39 cellular contexts compared by ENCODE assay signal in genomic region chr21:40827509-40827908, GRCh38. TPM values are rescaled to one million over a fixed set of nuclear protein-coding genes. Genes with fewer than 3 reads are reported as not detected.
"Had no signal": no experiment of that assay in that cellular context is flagged by ENCODE, and none has a peak within 500 bp of the region (broad histone marks: within the 10 kb centered on the region; RNA-seq: fewer than 3 reads in every experiment).

No MANE protein-coding gene starts in this region.

- DNase-seq: activated effector memory CD4-positive, alpha-beta T cell treated with anti-CD3 and anti-CD28 coated beads, Interleukin-2, amount 50 U/mL, for 16 hours; activated effector memory CD4-positive, alpha-beta T cell treated with Interleukin-2 at 50 U/mL for 16 hours; activated gamma-delta T cell; activated gamma-delta T cell treated with Interleukin-2 at 50 U/mL for 16 hours; activated naive CD4-positive, alpha-beta T cell; activated naive CD4-positive, alpha-beta T cell treated with anti-CD3 and anti-CD28 coated beads for 36 hours; activated naive CD4-positive, alpha-beta T cell treated with anti-CD3 and anti-CD28 coated beads, Interleukin-2, amount 10 ng/mL, durations not matched to agents 7 days and 5 days; activated naive CD4-positive, alpha-beta T cell treated with anti-CD3 and anti-CD28 coated beads, Interleukin-2, amount 50 U/mL, for 16 hours; activated naive CD4-positive, alpha-beta T cell treated with Interleukin-2 at 50 U/mL for 16 hours; activated naive CD8-positive, alpha-beta T cell treated with anti-CD3 and anti-CD28 coated beads for 36 hours; activated naive CD8-positive, alpha-beta T cell treated with anti-CD3 and anti-CD28 coated beads, Interleukin-2, amount 10 ng/mL, durations not matched to agents 7 days and 5 days; activated naive CD8-positive, alpha-beta T cell treated with anti-CD3 and anti-CD28 coated beads, Interleukin-2, amount 50 U/mL, for 24 hours; activated T-cell treated with anti-CD3 and anti-CD28 coated beads, Interleukin-2, amount 50 U/mL, for 1 hour; activated T-cell treated with anti-CD3 and anti-CD28 coated beads, Interleukin-2, amount 50 U/mL, for 24 hours; activated T-cell treated with anti-CD3 and anti-CD28 coated beads, Interleukin-2, amount 50 U/mL, for 48 hours; activated T-cell treated with anti-CD3 and anti-CD28 coated beads, Interleukin-2, amount 50 U/mL, for 72 hours; adrenal gland; amniotic stem cell; amygdala; anterior cingulate cortex; aorta; body of pancreas; brain microvascular endothelial cell; caudate nucleus; central memory CD4-positive, alpha-beta T cell; cerebellar nuclear complex had no signal

- H3K4me1 ChIP-seq: adrenal gland, ascending aorta, body of pancreas, breast epithelium had no signal

- H3K36me3 Mint-ChIP-seq: activated naive CD4-positive, alpha-beta T cell treated with anti-CD3 and anti-CD28 coated beads, Interleukin-2, amount 10 ng/mL, durations not matched to agents 7 days and 5 days; activated naive CD4-positive, alpha-beta T cell treated with anti-CD3 and anti-CD28 coated beads, Interleukin-2, amount 50 U/mL, for 24 hours; activated naive CD4-positive, alpha-beta T cell treated with anti-CD3 and anti-CD28 coated beads, Interleukin-2, amount 50 U/mL, for 72 hours; activated naive CD8-positive, alpha-beta T cell; activated naive CD8-positive, alpha-beta T cell treated with anti-CD3 and anti-CD28 coated beads for 36 hours; activated naive CD8-positive, alpha-beta T cell treated with anti-CD3 and anti-CD28 coated beads, Interleukin-2, amount 10 ng/mL, durations not matched to agents 7 days and 5 days had no signal

- H3K27me3 Mint-ChIP-seq: activated naive CD4-positive, alpha-beta T cell treated with anti-CD3 and anti-CD28 coated beads, Interleukin-2, amount 10 ng/mL, durations not matched to agents 7 days and 5 days; activated naive CD8-positive, alpha-beta T cell treated with anti-CD3 and anti-CD28 coated beads, Interleukin-2, amount 10 ng/mL, durations not matched to agents 7 days and 5 days; central memory CD8-positive, alpha-beta T cell had no signal

- H3K9me3 ChIP-seq: adrenal gland, ascending aorta, body of pancreas, breast epithelium had no signal

- H3K4me1 Mint-ChIP-seq: activated naive CD4-positive, alpha-beta T cell treated with anti-CD3 and anti-CD28 coated beads, Interleukin-2, amount 10 ng/mL, durations not matched to agents 7 days and 5 days; activated naive CD4-positive, alpha-beta T cell treated with anti-CD3 and anti-CD28 coated beads, Interleukin-2, amount 50 U/mL, for 24 hours; activated naive CD8-positive, alpha-beta T cell treated with anti-CD3 and anti-CD28 coated beads for 36 hours; activated naive CD8-positive, alpha-beta T cell treated with anti-CD3 and anti-CD28 coated beads, Interleukin-2, amount 50 U/mL, for 24 hours; activated T-helper 17 cell treated with anti-CD3 and anti-CD28 coated beads, Interleukin-2, amount 50 U/mL, for 72 hours; central memory CD8-positive, alpha-beta T cell had no signal

- H3K9me3 Mint-ChIP-seq: activated naive CD4-positive, alpha-beta T cell treated with anti-CD3 and anti-CD28 coated beads, Interleukin-2, amount 50 U/mL, for 24 hours; activated naive CD8-positive, alpha-beta T cell treated with anti-CD3 and anti-CD28 coated beads, Interleukin-2, amount 50 U/mL, for 24 hours; activated T-cell treated with anti-CD3 and anti-CD28 coated beads, Interleukin-2, amount 50 U/mL, for 24 hours; activated T-helper 1 cell treated with anti-CD3 and anti-CD28 coated beads, Interleukin-12 subunit alpha, Interleukin-12 subunit beta, Interleukin-2, Interleukin-4 antibody, amounts not matched to agents 30 ng/mL and 10 ng/mL and 1 ng/mL, durations not matched to agents 14 hours and 24 hours and 36 hours had no signal

- H3K27me3 ChIP-seq: adrenal gland, ascending aorta, body of pancreas, brain microvascular endothelial cell, breast epithelium, cardiac muscle cell had no signal

- H3K27ac ChIP-seq: adrenal gland, ascending aorta, body of pancreas, brain microvascular endothelial cell, breast epithelium, cardiac muscle cell had no signal

- H3K4me3 Mint-ChIP-seq: activated naive CD4-positive, alpha-beta T cell treated with anti-CD3 and anti-CD28 coated beads for 36 hours; activated naive CD4-positive, alpha-beta T cell treated with anti-CD3 and anti-CD28 coated beads, Interleukin-2, amount 10 ng/mL, durations not matched to agents 7 days and 5 days; activated naive CD4-positive, alpha-beta T cell treated with anti-CD3 and anti-CD28 coated beads, Interleukin-2, amount 50 U/mL, for 24 hours; activated naive CD8-positive, alpha-beta T cell; activated naive CD8-positive, alpha-beta T cell treated with anti-CD3 and anti-CD28 coated beads for 36 hours; activated naive CD8-positive, alpha-beta T cell treated with anti-CD3 and anti-CD28 coated beads, Interleukin-2, amount 10 ng/mL, durations not matched to agents 7 days and 5 days; activated naive CD8-positive, alpha-beta T cell treated with anti-CD3 and anti-CD28 coated beads, Interleukin-2, amount 50 U/mL, for 24 hours; activated T-cell treated with anti-CD3 and anti-CD28 coated beads, Interleukin-2, amount 50 U/mL, for 24 hours; activated T-cell treated with anti-CD3 and anti-CD28 coated beads, Interleukin-2, amount 50 U/mL, for 72 hours; activated T-helper 1 cell treated with anti-CD3 and anti-CD28 coated beads, Interleukin-12 subunit alpha, Interleukin-12 subunit beta, Interleukin-2, Interleukin-4 antibody, amounts not matched to agents 30 ng/mL and 10 ng/mL and 1 ng/mL, durations not matched to agents 14 hours and 24 hours and 36 hours; activated T-helper 17 cell treated with anti-CD3 and anti-CD28 coated beads, Interleukin-2, amount 50 U/mL, for 72 hours; brain; central memory CD8-positive, alpha-beta T cell had no signal

- H3K4me3 ChIP-seq: adrenal gland, ascending aorta, body of pancreas, breast epithelium, cardiac muscle cell had no signal

- H3K36me3 ChIP-seq: adrenal gland, ascending aorta, brain microvascular endothelial cell, breast epithelium, cardiac muscle cell had no signal

- ATAC-seq: activated naive CD4-positive, alpha-beta T cell treated with anti-CD3 and anti-CD28 coated beads, Interleukin-2, amount 50 U/mL, for 72 hours; activated naive CD8-positive, alpha-beta T cell treated with anti-CD3 and anti-CD28 coated beads, Interleukin-2, amount 50 U/mL, for 24 hours; activated T-cell treated with anti-CD3 and anti-CD28 coated beads, Interleukin-2, amount 50 U/mL, for 72 hours; activated T-helper 17 cell treated with anti-CD3 and anti-CD28 coated beads, Interleukin-2, amount 50 U/mL, for 72 hours; body of pancreas had no signal

RNA-seq across cellular contexts. Expression of gene DSCAM, which starts 19.4 kb away (rescaled TPM):
- total RNA-seq: activated naive CD4-positive, alpha-beta T cell treated with anti-CD3 and anti-CD28 coated beads for 36 hours; activated naive CD4-positive, alpha-beta T cell treated with anti-CD3 and anti-CD28 coated beads, Interleukin-2, amount 50 U/mL, for 72 hours; activated naive CD8-positive, alpha-beta T cell treated with anti-CD3 and anti-CD28 coated beads for 36 hours; activated naive CD8-positive, alpha-beta T cell treated with anti-CD3 and anti-CD28 coated beads, Interleukin-2, amount 10 ng/mL, durations not matched to agents 7 days and 5 days; activated T-cell treated with anti-CD3 and anti-CD28 coated beads, Interleukin-2, amount 50 U/mL, for 72 hours; activated T-helper 1 cell treated with anti-CD3 and anti-CD28 coated beads, Interleukin-12 subunit alpha, Interleukin-12 subunit beta, Interleukin-2, Interleukin-4 antibody, amounts not matched to agents 30 ng/mL and 10 ng/mL and 1 ng/mL, durations not matched to agents 14 hours and 24 hours and 36 hours; activated T-helper 17 cell treated with anti-CD3 and anti-CD28 coated beads, Interleukin-2, amount 50 U/mL, for 72 hours; activated T-helper 2 cell treated with anti-CD3 and anti-CD28 coated beads, Interferon-gamma antibody, Interleukin-2, Interleukin-4, amounts not matched to agents 10 μg/mL and 5 μg/mL and 100 μg/mL, durations not matched to agents 14 hours and 24 hours and 36 hours; aorta; ascending aorta; cardiac septum; chondrocyte had no signal
